Comparison of ENCODE assay signal across 14 cellular contexts in the genomic region with DNA sequence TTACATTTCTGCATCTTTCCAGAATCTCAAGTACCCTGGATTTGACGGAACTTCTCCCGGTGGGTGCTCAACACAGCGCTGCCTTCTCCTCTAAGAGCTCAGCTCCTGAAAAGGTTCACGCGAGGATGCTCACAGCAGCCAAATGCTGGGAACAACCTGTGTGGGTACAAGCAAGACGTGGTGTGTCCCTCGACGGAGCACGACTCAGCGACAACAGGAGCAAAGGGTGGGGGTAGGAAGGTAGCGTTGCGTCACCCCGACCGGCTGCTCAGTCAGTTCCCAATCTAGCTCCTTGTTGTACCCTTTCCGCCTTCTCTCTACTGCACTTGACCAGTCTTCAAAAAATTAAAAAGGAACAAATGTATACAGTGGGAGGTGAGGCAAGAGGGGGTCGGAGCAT.
"Had no signal": no experiment of that assay in that cellular context is flagged by ENCODE, and none has a peak within 500 bp of the region (broad histone marks: within the 10 kb centered on the region; RNA-seq: fewer than 3 reads in every experiment).

No MANE protein-coding gene starts in this region.

- H3K27ac ChIP-seq: cardiac muscle cell, esophagus squamous epithelium, left lung, psoas muscle, testis, VCaP had no signal

- ATAC-seq: activated CD4-positive, alpha-beta T cell treated with anti-CD3 and anti-CD28 coated beads for 36 hours; activated CD8-positive, alpha-beta T cell treated with anti-CD3 and anti-CD28 coated beads for 36 hours; heart left ventricle; left lung; psoas muscle had no signal

- DNase-seq: activated CD4-positive, alpha-beta T cell treated with anti-CD3 and anti-CD28 coated beads for 36 hours; activated CD8-positive, alpha-beta memory T cell treated with anti-CD3 and anti-CD28 coated beads, Interleukin-2, amount 50 U/mL, for 48 hours; activated CD8-positive, alpha-beta T cell treated with anti-CD3 and anti-CD28 coated beads for 36 hours; activated naive CD4-positive, alpha-beta T cell treated with Interleukin-2 at 50 U/mL for 16 hours; esophagus squamous epithelium; foreskin fibroblast; heart left ventricle; islet precursor cell; left lung; psoas muscle; stimulated activated CD4-positive, alpha-beta T cell treated with anti-CD3 and anti-CD28 coated beads, Interleukin-4, amount 100 ng/mL, for 24 hours; testis had no signal

- H3K9me3 ChIP-seq: esophagus squamous epithelium, heart left ventricle, left lung, psoas muscle, testis had no signal

- H3K4me1 ChIP-seq: esophagus squamous epithelium, heart left ventricle, psoas muscle, testis had no signal

- H3K27me3 ChIP-seq: cardiac muscle cell, testis had no signal

- H3K36me3 ChIP-seq: cardiac muscle cell, esophagus squamous epithelium, heart left ventricle, left lung had no signal

- H3K4me3 ChIP-seq: cardiac muscle cell, esophagus squamous epithelium, heart left ventricle, left lung, psoas muscle, testis had no signal
